Comparison of ENCODE assay signal across 37 cellular contexts in genomic region chr22:26835023-26835422, GRCh38.
DNase-seq lines count a peak whose midpoint lies in the region; ATAC-seq, FAIRE-seq and TF ChIP-seq lines count a peak whose summit lies in the region.
"Had no signal": no experiment of that assay in that cellular context is flagged by ENCODE, and none has a peak within 500 bp of the region (broad histone marks: within the 10 kb centered on the region; RNA-seq: fewer than 3 reads in every experiment).

No MANE protein-coding gene starts in this region.

- no peak for TF ChIP-seq RAD21 in H1 (IDR thresholded peaks at IDR 0.05 in 1 of 2, conservative IDR thresholded peaks at IDR 0.05 in 1 of 2; ENCODE audit: low read depth in 2 of 2, low read length in 2 of 2)

- H2BK5ac ChIP-seq in H1 (ENCODE audit: low read depth, low read length), result no peak overlapping the region
- H2BK5ac ChIP-seq in mesendoderm (ENCODE audit: low read length), result no peak overlapping the region

- H3K36me3 Mint-ChIP-seq in WTC11, result no peaks in the 10 kb centered on the region
- H3K36me3 Mint-ChIP-seq in activated CD4-positive, alpha-beta memory T cell treated with anti-CD3 and anti-CD28 coated beads, Interleukin-2, amount 10 ng/mL, durations not matched to agents 7 days and 5 days (ENCODE audit: low read depth), result no peaks in the 10 kb centered on the region
- H3K36me3 Mint-ChIP-seq: CD14-positive monocyte; CD8-positive, alpha-beta T cell had no signal

- 0 out of 2 replicates have a peak overlapping the region, but pooled peaks have one; percentile 35 for H3K27ac Mint-ChIP-seq in WTC11
- no peak overlapping the region for H3K27ac Mint-ChIP-seq in activated CD4-positive, alpha-beta memory T cell treated with anti-CD3 and anti-CD28 coated beads, Interleukin-2, amount 10 ng/mL, durations not matched to agents 7 days and 5 days
- H3K27ac Mint-ChIP-seq: B cell; CD14-positive monocyte; CD4-positive, alpha-beta T cell; CD4-positive, CD25-positive, alpha-beta regulatory T cell; CD8-positive, alpha-beta memory T cell; CD8-positive, alpha-beta T cell had no signal

- CTCF ChIA-PET in HEK293 (lab: Yijun Ruan, JAX), result interaction anchor here (0.7 to 2.3 kb wide), 4 partner anchors 9 to 526 kb away, joined by 3 to 9 read pairs (median 4); no protein-coding TSS in a partner anchor
- CTCF ChIA-PET in WTC11 (lab: Charles Lee), result interaction anchor here (1.6 kb wide), 1 partner anchor 156 kb away, joined by 4 read pairs; no protein-coding TSS in a partner anchor
- CTCF ChIA-PET in H1 (lab: Charles Lee; ENCODE audit: partially characterized antibody), result interaction anchor here (0.9 to 3.9 kb wide), 5 partner anchors 8 to 77 kb away, joined by 3 to 16 read pairs (median 5); no protein-coding TSS in a partner anchor
- CTCF ChIA-PET in activated CD4-positive, alpha-beta memory T cell treated with anti-CD3 and anti-CD28 coated beads, Interleukin-2, amount 10 ng/mL, durations not matched to agents 7 days and 5 days (lab: Charles Lee), result no interaction called here

- no peaks in the 10 kb centered on the region; a peak in 2 of 7 replicates for H3K27me3 ChIP-seq in H1 (replicated peaks in 1 of 4; ENCODE audit: control insufficient read depth in 3 of 4, extremely low read depth in 1 of 4, insufficient read depth in 3 of 4, low read length in 3 of 4)
- H3K27me3 ChIP-seq in mesendoderm (ENCODE audit: insufficient read depth, low read length, poor library complexity), result no peaks in the 10 kb centered on the region
- H3K27me3 ChIP-seq: BE2C; BLaER1; BLaER1 treated with 17β-estradiol and CSF1 and Interleukin-3, amounts not matched to agents 10 nM and 100 nM had no signal

- no peak overlapping the region for H2AFZ ChIP-seq in H1 (ENCODE audit: low read length)

- no peak overlapping the region for H4K91ac ChIP-seq in H1 (replicated peaks; ENCODE audit: insufficient read length, low read length)

- H3K9ac ChIP-seq in H1 (replicated peaks in 1 of 4; ENCODE audit: extremely low read depth in 1 of 4, low read depth in 3 of 4, low read length in 3 of 4) (no peak overlapping the region), mesendoderm (ENCODE audit: low read length) (no peak overlapping the region)
- H3K9ac ChIP-seq: BLaER1; BLaER1 treated with 17β-estradiol and CSF1 and Interleukin-3, amounts not matched to agents 10 nM and 100 nM had no signal

- no peak overlapping the region for H3K14ac ChIP-seq in H1 (ENCODE audit: insufficient read length)

- H2BK20ac ChIP-seq in H1 (ENCODE audit: low read length), result no peak overlapping the region

- H3K27ac ChIP-seq in HEK293 (ENCODE audit: extremely low read depth, low read depth, low read length) (no peak overlapping the region), H1 (ENCODE audit: low read depth, low read length) (no peak overlapping the region), mesendoderm (ENCODE audit: low read depth, low read length) (no peak overlapping the region)
- H3K27ac ChIP-seq: 22Rv1; BLaER1; BLaER1 treated with 17β-estradiol and CSF1 and Interleukin-3, amounts not matched to agents 10 nM and 100 nM; C4-2B had no signal

- H4K8ac ChIP-seq in H1 (ENCODE audit: extremely low read depth, insufficient read depth, low read length) (no peak overlapping the region), mesendoderm (ENCODE audit: low read depth, low read length) (no peak overlapping the region)

- no peaks in the 10 kb centered on the region for H3K23me2 ChIP-seq in H1 (ENCODE audit: low read depth, low read length)

- H2BK12ac ChIP-seq in H1 (ENCODE audit: low read depth, low read length), result no peak overlapping the region

- H3K18ac ChIP-seq in H1 (ENCODE audit: extremely low read depth, low read length) (no peak overlapping the region), mesendoderm (ENCODE audit: low read length) (no peak overlapping the region)

- no peak for TF ChIP-seq EP300 in H1 (IDR thresholded peaks at IDR 0.05; ENCODE audit: borderline replicate concordance in 1 of 2, low read depth in 2 of 2, low read length in 2 of 2)

- H3K23ac ChIP-seq in H1 (ENCODE audit: insufficient read length), result no peak overlapping the region
- no peak overlapping the region for H3K23ac ChIP-seq in mesendoderm (ENCODE audit: low read length)

- H3K4me3 ChIP-seq in HEK293 (ENCODE audit: low read depth, low read length), result no peak overlapping the region
- H3K4me3 ChIP-seq in H1 (ENCODE audit: extremely low read depth in 1 of 4, insufficient read depth in 2 of 4, low read depth in 3 of 4, low read length in 4 of 4), result no peak overlapping the region
- no peak overlapping the region for H3K4me3 ChIP-seq in mesendoderm (ENCODE audit: low read length)
- H3K4me3 ChIP-seq: A549; BLaER1; BLaER1 treated with 17β-estradiol and CSF1 and Interleukin-3, amounts not matched to agents 10 nM and 100 nM had no signal

- peaks cover 7% of the 10 kb centered on the region for H3K4me1 Mint-ChIP-seq in WTC11
- no peaks in the 10 kb centered on the region for H3K4me1 Mint-ChIP-seq in activated CD4-positive, alpha-beta memory T cell treated with anti-CD3 and anti-CD28 coated beads, Interleukin-2, amount 10 ng/mL, durations not matched to agents 7 days and 5 days
- H3K4me1 Mint-ChIP-seq: B cell; CD14-positive monocyte; CD4-positive, alpha-beta memory T cell; CD8-positive, alpha-beta memory T cell had no signal

- H3K4me3 Mint-ChIP-seq in WTC11, result no peak overlapping the region
- no peak overlapping the region for H3K4me3 Mint-ChIP-seq in activated CD4-positive, alpha-beta memory T cell treated with anti-CD3 and anti-CD28 coated beads, Interleukin-2, amount 10 ng/mL, durations not matched to agents 7 days and 5 days
- H3K4me3 Mint-ChIP-seq: B cell; CD14-positive monocyte; CD4-positive, alpha-beta memory T cell; CD4-positive, alpha-beta T cell; CD4-positive, CD25-positive, alpha-beta regulatory T cell; CD8-positive, alpha-beta memory T cell; CD8-positive, alpha-beta T cell had no signal

- H3K9me3 Mint-ChIP-seq in WTC11, result no peaks in the 10 kb centered on the region
- no peaks in the 10 kb centered on the region for H3K9me3 Mint-ChIP-seq in activated CD4-positive, alpha-beta memory T cell treated with anti-CD3 and anti-CD28 coated beads, Interleukin-2, amount 10 ng/mL, durations not matched to agents 7 days and 5 days
- H3K9me3 Mint-ChIP-seq: CD4-positive, alpha-beta T cell; CD8-positive, alpha-beta memory T cell; CD8-positive, alpha-beta T cell had no signal

- POLR2A ChIA-PET in HEK293 (lab: Yijun Ruan, JAX) (no interaction called here), WTC11 (lab: Charles Lee) (no interaction called here), H1 (lab: Charles Lee; ENCODE audit: partially characterized antibody) (no interaction called here)
- POLR2A ChIA-PET in activated CD4-positive, alpha-beta memory T cell treated with anti-CD3 and anti-CD28 coated beads, Interleukin-2, amount 10 ng/mL, durations not matched to agents 7 days and 5 days (lab: Charles Lee), result no interaction called here

- H3K36me3 ChIP-seq in HEK293 (ENCODE audit: control insufficient read depth in 2 of 2, insufficient read depth in 1 of 2, low read length in 2 of 2) (no peaks in the 10 kb centered on the region), H1 (ENCODE audit: control insufficient read depth in 2 of 4, insufficient read depth in 4 of 4, low read length in 3 of 4) (no peaks in the 10 kb centered on the region), mesendoderm (ENCODE audit: control insufficient read depth, insufficient read depth, low read length) (no peaks in the 10 kb centered on the region)
- H3K36me3 ChIP-seq: BE2C; BLaER1; BLaER1 treated with 17β-estradiol and CSF1 and Interleukin-3, amounts not matched to agents 10 nM and 100 nM had no signal

- no peaks in the 10 kb centered on the region for H3K79me2 ChIP-seq in H1 (ENCODE audit: control insufficient read depth in 1 of 2, insufficient read depth in 2 of 2, low read length in 2 of 2)
- H3K79me2 ChIP-seq in mesendoderm (ENCODE audit: control insufficient read depth, insufficient read depth, low read length), result no peaks in the 10 kb centered on the region

- no peak overlapping the region for H4K5ac ChIP-seq in H1 (ENCODE audit: insufficient read length, low read depth, low read length)
- H4K5ac ChIP-seq in mesendoderm (ENCODE audit: low read length), result no peak overlapping the region

- no peak overlapping the region for H2BK120ac ChIP-seq in H1 (replicated peaks; ENCODE audit: low read depth, low read length)
- no peak overlapping the region for H2BK120ac ChIP-seq in mesendoderm (ENCODE audit: low read depth, low read length)

- H3K4me1 ChIP-seq in HEK293 (ENCODE audit: control insufficient read depth, insufficient read depth, low read length) (no peaks in the 10 kb centered on the region), H1 (replicated peaks in 1 of 4; ENCODE audit: control insufficient read depth in 3 of 4, insufficient read depth in 4 of 4, low read length in 3 of 4) (peaks cover 2 to 8% (median 5%) of the 10 kb centered on the region in 4 experiments; a peak in 5 of 7 replicates), mesendoderm (ENCODE audit: control insufficient read depth, low read depth, low read length) (peaks cover 4% of the 10 kb centered on the region)
- H3K4me1 ChIP-seq: BE2C, Caco-2 had no signal

- H3K4ac ChIP-seq in H1 (replicated peaks; ENCODE audit: insufficient read length, low read depth, low read length) (no peak overlapping the region), mesendoderm (ENCODE audit: low read depth, low read length) (no peak overlapping the region)

- no peak for TF ChIP-seq POLR2A in H1 (IDR thresholded peaks at IDR 0.05; ENCODE audit: control extremely low read depth in 1 of 2, low read depth in 2 of 2, low read length in 2 of 2)

- no peaks in the 10 kb centered on the region for H3K9me3 ChIP-seq in HEK293 (ENCODE audit: control insufficient read depth, insufficient read depth, low read depth, low read length)
- H3K9me3 ChIP-seq in H1 (ENCODE audit: insufficient read depth in 2 of 2, low read depth in 1 of 2, low read length in 1 of 2), result no peaks in the 10 kb centered on the region
- H3K9me3 ChIP-seq: A549; BE2C; BLaER1; BLaER1 treated with 17β-estradiol and CSF1 and Interleukin-3, amounts not matched to agents 10 nM and 100 nM; Caco-2 had no signal

- no peak for ATAC-seq in WTC11
- ATAC-seq: A549; CD8-positive, alpha-beta T cell had no signal

- TF ChIP-seq CTCF in HEK293 (tag by site-specific recombination; IDR thresholded peaks at IDR 0.05) (no peak), WTC11 (IDR thresholded peaks at IDR 0.05) (no peak), H1 (IDR thresholded peaks at IDR 0.05; ENCODE audit: control extremely low read depth in 1 of 3, insufficient read depth in 1 of 3, low read depth in 1 of 3, low read length in 3 of 3) (no peak)

- H3K4me2 ChIP-seq in H1 (ENCODE audit: insufficient read depth in 1 of 2, low read depth in 2 of 2, low read length in 2 of 2) (no peak overlapping the region), mesendoderm (ENCODE audit: low read length) (no peak overlapping the region)
- H3K4me2 ChIP-seq: A549; BLaER1; BLaER1 treated with 17β-estradiol and CSF1 and Interleukin-3, amounts not matched to agents 10 nM and 100 nM had no signal

- H4K20me1 ChIP-seq in H1 (replicated peaks in 1 of 2; ENCODE audit: control insufficient read depth in 1 of 2, insufficient read depth in 2 of 2, low read length in 2 of 2), result no peaks in the 10 kb centered on the region
- H4K20me1 ChIP-seq: BLaER1; BLaER1 treated with 17β-estradiol and CSF1 and Interleukin-3, amounts not matched to agents 10 nM and 100 nM had no signal

- no peaks in the 10 kb centered on the region for H3K27me3 Mint-ChIP-seq in WTC11 (ENCODE audit: low read depth)
- H3K27me3 Mint-ChIP-seq in activated CD4-positive, alpha-beta memory T cell treated with anti-CD3 and anti-CD28 coated beads, Interleukin-2, amount 10 ng/mL, durations not matched to agents 7 days and 5 days, result no peaks in the 10 kb centered on the region
- H3K27me3 Mint-ChIP-seq: B cell; CD4-positive, alpha-beta memory T cell; CD4-positive, alpha-beta T cell; CD4-positive, CD25-positive, alpha-beta regulatory T cell; CD8-positive, alpha-beta memory T cell had no signal

- DNase-seq in WTC11 (ENCODE audit: low spot score) (no peak), H1 (ENCODE audit: low read depth in 1 of 2, low spot score in 2 of 2) (no peak), urothelium cell line (ENCODE audit: low spot score) (no peak), MV-4-11 (lab: John Stamatoyannopoulos, UW) (no peak), mesendoderm (no peak), NCI-H2171 (lab: John Stamatoyannopoulos, UW) (no peak)
- no peak for DNase-seq in activated CD4-positive, alpha-beta memory T cell treated with anti-CD3 and anti-CD28 coated beads, Interleukin-2, amount 10 ng/mL, durations not matched to agents 7 days and 5 days
- DNase-seq: 8988T; ACHN; AML-193; BE2C; C1 segment of cervical spinal cord; Caco-2; Calu3; CD4-positive, alpha-beta memory T cell; CD4-positive, alpha-beta T cell; CD4-positive, CD25-positive, alpha-beta regulatory T cell; CD8-positive, alpha-beta memory T cell; CD8-positive, alpha-beta T cell; COR-L47; DMS 273 treated with DMSO at 0.1 percent for 48 hours; DMS153; DMS53; DMS79; DMS79 treated with DMSO at 0.1 percent for 48 hours; DND-41; EL had no signal

- H3K79me1 ChIP-seq in H1 (ENCODE audit: low read depth, low read length) (no peaks in the 10 kb centered on the region), mesendoderm (ENCODE audit: low read length) (no peaks in the 10 kb centered on the region)

- peak overlapping the region; percentile 67 for H2BK15ac ChIP-seq in H1 (ENCODE audit: low read length)
- no peak overlapping the region for H2BK15ac ChIP-seq in mesendoderm (replicated peaks; ENCODE audit: low read depth)

- WGBS in H1 (ENCODE audit: extremely low coverage in 1 of 2, insufficient coverage in 1 of 2, insufficient read length in 1 of 2, insufficient replicate concordance in 2 of 2, low coverage in 1 of 2, low lambda C conversion rate in 2 of 2, missing lambda C conversion rate in 1 of 2), 2 experiments, result 91% methylated on average over 6 of the region's 6 CpGs; no CpG with 5 or more reads in 1 of the 2 experiments
- WGBS in mesendoderm (ENCODE audit: extremely low coverage, insufficient coverage, low lambda C conversion rate), result no CpG with 5 or more reads among the region's 6 CpGs

- FAIRE-seq in H1 (lab: Jason Lieb, UNC) (no peak), urothelium cell line (lab: Jason Lieb, UNC) (peak; percentile 90)
- FAIRE-seq: A204.1, A549, D721Med had no signal

- H3K56ac ChIP-seq in H1 (replicated peaks; ENCODE audit: insufficient read length, low read depth, low read length), result no peak overlapping the region
- no peak overlapping the region for H3K56ac ChIP-seq in mesendoderm (ENCODE audit: low read length)

- no peak overlapping the region; the same call in 1 of the 2 replicates for H2AK5ac ChIP-seq in H1 (ENCODE audit: low read depth, low read length)
- H2AK5ac ChIP-seq in mesendoderm (ENCODE audit: low read length), result no peak overlapping the region
